1 cellular context compared by ENCODE assay signal in the genomic region with DNA sequence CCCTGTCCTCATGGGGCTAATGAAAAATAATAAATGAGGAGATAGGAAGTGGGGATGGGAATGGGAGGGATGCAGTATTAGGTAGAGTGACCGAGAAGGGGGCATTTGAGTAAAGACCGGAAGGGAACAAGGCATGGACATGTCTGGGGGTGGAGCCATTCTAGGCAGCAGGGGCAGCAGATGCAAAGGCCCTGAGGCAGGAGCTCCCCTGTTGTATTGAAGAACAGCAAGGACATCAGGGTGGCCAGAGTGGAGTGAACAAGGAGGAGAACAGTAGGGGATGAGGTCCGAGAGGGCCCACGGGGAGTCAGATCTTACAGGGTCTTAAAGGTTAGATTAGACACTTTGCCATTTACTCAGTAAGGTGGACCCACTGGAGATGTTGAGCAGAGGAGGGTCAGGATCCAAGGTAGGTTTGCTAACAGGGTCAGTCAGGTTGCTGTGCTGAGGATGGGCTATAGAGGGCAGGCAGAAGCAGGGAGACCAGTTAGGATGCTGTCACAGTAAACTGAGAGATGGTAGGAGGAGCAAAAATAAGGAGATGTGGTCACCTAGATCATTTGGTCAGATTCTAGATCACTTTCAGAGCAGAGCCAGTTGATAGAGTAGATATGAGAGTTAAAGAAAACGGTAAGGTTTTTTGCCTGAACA.
TF ChIP-seq lines count a peak whose summit lies in the region.

No MANE protein-coding gene starts in this region.

TF ChIP-seq in HCT116, 20 proteins besides CTCF, POLR2A, EP300 and RAD21 (continued from another document):
- TF ChIP-seq, protein P1, sequence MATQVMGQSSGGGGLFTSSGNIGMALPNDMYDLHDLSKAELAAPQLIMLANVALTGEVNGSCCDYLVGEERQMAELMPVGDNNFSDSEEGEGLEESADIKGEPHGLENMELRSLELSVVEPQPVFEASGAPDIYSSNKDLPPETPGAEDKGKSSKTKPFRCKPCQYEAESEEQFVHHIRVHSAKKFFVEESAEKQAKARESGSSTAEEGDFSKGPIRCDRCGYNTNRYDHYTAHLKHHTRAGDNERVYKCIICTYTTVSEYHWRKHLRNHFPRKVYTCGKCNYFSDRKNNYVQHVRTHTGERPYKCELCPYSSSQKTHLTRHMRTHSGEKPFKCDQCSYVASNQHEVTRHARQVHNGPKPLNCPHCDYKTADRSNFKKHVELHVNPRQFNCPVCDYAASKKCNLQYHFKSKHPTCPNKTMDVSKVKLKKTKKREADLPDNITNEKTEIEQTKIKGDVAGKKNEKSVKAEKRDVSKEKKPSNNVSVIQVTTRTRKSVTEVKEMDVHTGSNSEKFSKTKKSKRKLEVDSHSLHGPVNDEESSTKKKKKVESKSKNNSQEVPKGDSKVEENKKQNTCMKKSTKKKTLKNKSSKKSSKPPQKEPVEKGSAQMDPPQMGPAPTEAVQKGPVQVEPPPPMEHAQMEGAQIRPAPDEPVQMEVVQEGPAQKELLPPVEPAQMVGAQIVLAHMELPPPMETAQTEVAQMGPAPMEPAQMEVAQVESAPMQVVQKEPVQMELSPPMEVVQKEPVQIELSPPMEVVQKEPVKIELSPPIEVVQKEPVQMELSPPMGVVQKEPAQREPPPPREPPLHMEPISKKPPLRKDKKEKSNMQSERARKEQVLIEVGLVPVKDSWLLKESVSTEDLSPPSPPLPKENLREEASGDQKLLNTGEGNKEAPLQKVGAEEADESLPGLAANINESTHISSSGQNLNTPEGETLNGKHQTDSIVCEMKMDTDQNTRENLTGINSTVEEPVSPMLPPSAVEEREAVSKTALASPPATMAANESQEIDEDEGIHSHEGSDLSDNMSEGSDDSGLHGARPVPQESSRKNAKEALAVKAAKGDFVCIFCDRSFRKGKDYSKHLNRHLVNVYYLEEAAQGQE (IDR thresholded peaks at IDR 0.05; ENCODE audit: low read depth), result no peak
- no peak for TF ChIP-seq TCF7L2 (IDR thresholded peaks at IDR 0.05; ENCODE audit: borderline replicate concordance, extremely low read depth, insufficient read depth, insufficient read length)
- TF ChIP-seq EZH2 (IDR thresholded peaks at IDR 0.05), result no peak
- TF ChIP-seq, protein P2, sequence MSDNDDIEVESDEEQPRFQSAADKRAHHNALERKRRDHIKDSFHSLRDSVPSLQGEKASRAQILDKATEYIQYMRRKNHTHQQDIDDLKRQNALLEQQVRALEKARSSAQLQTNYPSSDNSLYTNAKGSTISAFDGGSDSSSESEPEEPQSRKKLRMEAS (IDR thresholded peaks at IDR 0.05), result no peak
- TF ChIP-seq SRF (IDR thresholded peaks at IDR 0.05; ENCODE audit: low read depth), result no peak
- TF ChIP-seq CBX3 (IDR thresholded peaks at IDR 0.05; ENCODE audit: low read depth), result no peak
- TF ChIP-seq YY1 (IDR thresholded peaks at IDR 0.05; ENCODE audit: extremely low read depth, insufficient replicate concordance, low read depth, low read length), result no peak
- TF ChIP-seq ZFX (IDR thresholded peaks at IDR 0.05), result no peak
- TF ChIP-seq CEBPB (IDR thresholded peaks at IDR 0.05; ENCODE audit: low read depth), result no peak
- no peak for TF ChIP-seq POLR2AphosphoS5 (IDR thresholded peaks at IDR 0.05; ENCODE audit: low read depth, low read length)
- no peak for TF ChIP-seq EGR1 (IDR thresholded peaks at IDR 0.05; ENCODE audit: low read depth)
- TF ChIP-seq EZH2phosphoT487 (IDR thresholded peaks at IDR 0.05; ENCODE audit: borderline replicate concordance), result no peak
- TF ChIP-seq, protein P3, sequence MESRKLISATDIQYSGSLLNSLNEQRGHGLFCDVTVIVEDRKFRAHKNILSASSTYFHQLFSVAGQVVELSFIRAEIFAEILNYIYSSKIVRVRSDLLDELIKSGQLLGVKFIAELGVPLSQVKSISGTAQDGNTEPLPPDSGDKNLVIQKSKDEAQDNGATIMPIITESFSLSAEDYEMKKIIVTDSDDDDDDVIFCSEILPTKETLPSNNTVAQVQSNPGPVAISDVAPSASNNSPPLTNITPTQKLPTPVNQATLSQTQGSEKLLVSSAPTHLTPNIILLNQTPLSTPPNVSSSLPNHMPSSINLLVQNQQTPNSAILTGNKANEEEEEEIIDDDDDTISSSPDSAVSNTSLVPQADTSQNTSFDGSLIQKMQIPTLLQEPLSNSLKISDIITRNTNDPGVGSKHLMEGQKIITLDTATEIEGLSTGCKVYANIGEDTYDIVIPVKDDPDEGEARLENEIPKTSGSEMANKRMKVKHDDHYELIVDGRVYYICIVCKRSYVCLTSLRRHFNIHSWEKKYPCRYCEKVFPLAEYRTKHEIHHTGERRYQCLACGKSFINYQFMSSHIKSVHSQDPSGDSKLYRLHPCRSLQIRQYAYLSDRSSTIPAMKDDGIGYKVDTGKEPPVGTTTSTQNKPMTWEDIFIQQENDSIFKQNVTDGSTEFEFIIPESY (IDR thresholded peaks at IDR 0.05; ENCODE audit: extremely low read depth, insufficient replicate concordance, low read length), result no peak
- TF ChIP-seq, protein P4, sequence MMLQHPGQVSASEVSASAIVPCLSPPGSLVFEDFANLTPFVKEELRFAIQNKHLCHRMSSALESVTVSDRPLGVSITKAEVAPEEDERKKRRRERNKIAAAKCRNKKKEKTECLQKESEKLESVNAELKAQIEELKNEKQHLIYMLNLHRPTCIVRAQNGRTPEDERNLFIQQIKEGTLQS (IDR thresholded peaks at IDR 0.05), result no peak
- no peak for TF ChIP-seq FOSL1 (IDR thresholded peaks at IDR 0.05; ENCODE audit: low read depth)
- no peak for TF ChIP-seq ZNF274 (IDR thresholded peaks at IDR 0.05; ENCODE audit: low read depth, low read length)
- no peak for TF ChIP-seq SIN3A (IDR thresholded peaks at IDR 0.05; ENCODE audit: low read depth)
